Comparison of ENCODE assay signal across 24 cellular contexts in the genomic region with DNA sequence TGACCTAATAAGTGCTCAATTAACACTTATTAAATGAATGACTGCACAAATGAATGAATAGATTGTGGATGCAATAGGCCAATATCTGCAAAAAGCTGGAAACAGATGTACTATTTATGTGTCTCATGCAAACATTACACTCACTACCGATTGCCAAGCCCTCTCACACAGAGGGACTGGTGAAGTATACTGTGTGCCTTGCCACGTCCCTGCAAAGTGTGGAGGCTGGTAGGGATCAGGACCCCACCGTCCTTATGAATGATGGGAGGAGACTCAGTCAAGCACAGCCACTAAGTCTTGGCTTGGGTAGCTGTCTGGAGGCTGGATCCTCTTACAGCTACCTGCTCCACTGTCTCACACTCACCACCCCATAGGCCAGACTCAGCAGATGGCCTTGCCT. TPM values are rescaled to one million over a fixed set of nuclear protein-coding genes. Genes with fewer than 3 reads are reported as not detected.
DNase-seq lines count a peak whose midpoint lies in the region; ATAC-seq and TF ChIP-seq lines count a peak whose summit lies in the region.
"Had no signal": no experiment of that assay in that cellular context is flagged by ENCODE, and none has a peak within 500 bp of the region (broad histone marks: within the 10 kb centered on the region; RNA-seq: fewer than 3 reads in every experiment).

No MANE protein-coding gene starts in this region.

- H3K4me1 Mint-ChIP-seq in stimulated activated effector memory CD8-positive, alpha-beta T cell treated with anti-CD3 and anti-CD28 coated beads, Interleukin-12 subunit alpha, Interleukin-12 subunit beta, amount 100 ng/mL, for 72 hours: peaks cover 6% of the 10 kb centered on the region
- peaks cover 0 to 3% of the 10 kb centered on the region in 2 donors for H3K4me1 Mint-ChIP-seq in effector memory CD8-positive, alpha-beta T cell (ENCODE audit: low read depth in 2 of 2)
- H3K4me1 Mint-ChIP-seq: CD14-positive monocyte had no signal

- peaks cover 37 to 63% of the 10 kb centered on the region in 2 donors for H3K27me3 Mint-ChIP-seq in effector memory CD8-positive, alpha-beta T cell

- no peak for TF ChIP-seq CTCF in HEK293 (tag by site-specific recombination; IDR thresholded peaks at IDR 0.05)

- no peak overlapping the region for H3K27ac Mint-ChIP-seq in stimulated activated effector memory CD8-positive, alpha-beta T cell treated with anti-CD3 and anti-CD28 coated beads, Interleukin-12 subunit alpha, Interleukin-12 subunit beta, amount 100 ng/mL, for 72 hours
- no peak overlapping the region for H3K27ac Mint-ChIP-seq in effector memory CD8-positive, alpha-beta T cell
- H3K27ac Mint-ChIP-seq: CD14-positive monocyte; CD4-positive, alpha-beta T cell; CD8-positive, alpha-beta memory T cell; H9; HFFc6 had no signal

- H3K4me3 ChIP-seq in HEK293 (ENCODE audit: low read depth, low read length): no peak overlapping the region
- H3K4me3 ChIP-seq: A549; BLaER1 treated with 17β-estradiol and CSF1 and Interleukin-3, amounts not matched to agents 10 nM and 100 nM; GM12878; GM23248 had no signal

- CTCF ChIA-PET in HEK293 (lab: Yijun Ruan, JAX): interaction anchor here (0.5 kb wide), 1 partner anchor 15 kb away, joined by 3 read pairs; no protein-coding TSS in a partner anchor

- ATAC-seq in esophagus mucosa: peak; percentile 8
- no peak for ATAC-seq in stimulated activated effector memory CD8-positive, alpha-beta T cell treated with anti-CD3 and anti-CD28 coated beads, Interleukin-12 subunit alpha, Interleukin-12 subunit beta, amount 100 ng/mL, for 72 hours
- ATAC-seq in HG02870 (IDR thresholded peaks at IDR 0.05; ENCODE audit: unreplicated experiment): no peak
- no peak for ATAC-seq in effector memory CD8-positive, alpha-beta T cell (replicated peaks)
- ATAC-seq: A549, GM12878, HCT116 had no signal

- no peaks in the 10 kb centered on the region for H3K9me3 Mint-ChIP-seq in stimulated activated effector memory CD8-positive, alpha-beta T cell treated with anti-CD3 and anti-CD28 coated beads, Interleukin-12 subunit alpha, Interleukin-12 subunit beta, amount 100 ng/mL, for 72 hours
- H3K9me3 Mint-ChIP-seq in effector memory CD8-positive, alpha-beta T cell: no peaks in the 10 kb centered on the region
- H3K9me3 Mint-ChIP-seq: CD4-positive, alpha-beta T cell; H9; HFFc6 had no signal

- no peaks in the 10 kb centered on the region for H3K36me3 ChIP-seq in HEK293 (ENCODE audit: control insufficient read depth in 2 of 2, insufficient read depth in 1 of 2, low read length in 2 of 2)
- H3K36me3 ChIP-seq: BE2C; BLaER1 treated with 17β-estradiol and CSF1 and Interleukin-3, amounts not matched to agents 10 nM and 100 nM had no signal

- no peaks in the 10 kb centered on the region for H3K4me1 ChIP-seq in HEK293 (ENCODE audit: control insufficient read depth, insufficient read depth, low read length)
- H3K4me1 ChIP-seq: A549, BE2C had no signal

- H3K36me3 Mint-ChIP-seq in stimulated activated effector memory CD8-positive, alpha-beta T cell treated with anti-CD3 and anti-CD28 coated beads, Interleukin-12 subunit alpha, Interleukin-12 subunit beta, amount 100 ng/mL, for 72 hours: no peaks in the 10 kb centered on the region
- H3K36me3 Mint-ChIP-seq in effector memory CD8-positive, alpha-beta T cell (ENCODE audit: insufficient read depth): no peaks in the 10 kb centered on the region
- H3K36me3 Mint-ChIP-seq: CD14-positive monocyte; CD8-positive, alpha-beta memory T cell had no signal

- no peaks in the 10 kb centered on the region for H3K9me3 ChIP-seq in HEK293 (ENCODE audit: control insufficient read depth, insufficient read depth, low read depth, low read length)
- H3K9me3 ChIP-seq: A549; BE2C; BLaER1 treated with 17β-estradiol and CSF1 and Interleukin-3, amounts not matched to agents 10 nM and 100 nM had no signal

- H3K27ac ChIP-seq in HEK293 (ENCODE audit: extremely low read depth, low read depth, low read length): no peak overlapping the region
- H3K27ac ChIP-seq: A549; BLaER1 treated with 17β-estradiol and CSF1 and Interleukin-3, amounts not matched to agents 10 nM and 100 nM; GM23248 had no signal

- DNase-seq in DMS53 (lab: John Stamatoyannopoulos, UW): peak; percentile 51
- no peak for DNase-seq in stimulated activated effector memory CD8-positive, alpha-beta T cell treated with anti-CD3 and anti-CD28 coated beads, Interleukin-12 subunit alpha, Interleukin-12 subunit beta, amount 100 ng/mL, for 72 hours (ENCODE audit: low spot score in 2 of 2)
- DNase-seq in effector memory CD8-positive, alpha-beta T cell: no peak
- DNase-seq: 8988T; ACHN; AML-193; BE2C; CD4-positive, alpha-beta T cell; CD8-positive, alpha-beta memory T cell; DMS 273 treated with DMSO at 0.1 percent for 48 hours; DND-41; GDM1; GM23248; H9; HFFc6 had no signal

- H3K4me3 Mint-ChIP-seq in stimulated activated effector memory CD8-positive, alpha-beta T cell treated with anti-CD3 and anti-CD28 coated beads, Interleukin-12 subunit alpha, Interleukin-12 subunit beta, amount 100 ng/mL, for 72 hours: no peak overlapping the region
- no peak overlapping the region for H3K4me3 Mint-ChIP-seq in effector memory CD8-positive, alpha-beta T cell
- H3K4me3 Mint-ChIP-seq: CD14-positive monocyte; CD4-positive, alpha-beta T cell; CD8-positive, alpha-beta memory T cell; HFFc6 had no signal

- POLR2A ChIA-PET in HEK293 (lab: Yijun Ruan, JAX): no interaction called here

TF ChIP-seq in HEK293, 187 proteins besides CTCF, POLR2A, EP300 and RAD21:
- TF ChIP-seq ZNF157 (tag by site-specific recombination; IDR thresholded peaks at IDR 0.05) (peak; percentile 99), ZNF311 (tag by site-specific recombination; IDR thresholded peaks at IDR 0.05; ENCODE audit: borderline replicate concordance) (no peak)

RNA-seq across cellular contexts. Expression of a gene that starts 3.9 kb away (rescaled TPM):
- not detected for total RNA-seq in esophagus mucosa
- total RNA-seq: CD4-positive, alpha-beta T cell; CD8-positive, alpha-beta memory T cell; GM12878; GM23248; H4; HFFc6 had no signal
